ENCODE assay signal across 15 cellular contexts in the genomic region with DNA sequence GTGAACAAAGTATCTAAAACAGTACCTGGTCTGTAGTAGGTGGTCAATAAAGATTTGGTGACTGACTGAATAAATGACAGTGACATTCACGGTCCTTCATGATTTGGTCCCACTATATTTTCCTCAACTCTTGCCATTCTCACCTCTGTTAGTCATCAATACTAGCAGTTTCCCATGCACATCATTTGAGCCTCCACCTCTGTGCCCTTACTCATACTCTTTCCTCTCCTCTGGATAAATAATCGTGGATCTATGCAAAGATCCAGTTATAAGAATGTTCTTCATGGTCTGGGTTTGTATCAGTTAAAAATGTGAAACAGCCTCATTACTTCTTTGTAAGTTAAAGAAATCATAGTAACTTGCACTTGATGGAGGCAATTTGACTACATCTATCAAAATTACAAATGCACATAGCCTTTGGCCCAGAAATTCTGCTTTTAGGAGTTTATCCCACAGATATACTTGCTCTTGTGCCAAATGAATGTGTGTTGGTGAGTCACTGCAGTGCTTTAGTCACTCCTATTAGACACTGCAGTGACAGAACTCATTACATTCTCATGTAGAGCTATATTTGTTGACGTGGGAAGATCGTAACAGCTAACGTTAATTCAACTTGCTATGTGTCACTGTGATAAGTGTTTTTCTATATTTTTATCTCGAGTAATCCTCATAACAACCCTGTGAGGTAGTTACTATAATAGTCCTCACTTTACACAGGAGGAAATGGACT. TPM values are rescaled to one million over a fixed set of nuclear protein-coding genes. Genes with fewer than 3 reads are reported as not detected.
A peak's percentile ranks its signal among the peaks of the same experiment; 100 is the strongest.
DNase-seq lines count a peak whose midpoint lies in the region; ATAC-seq, FAIRE-seq and TF ChIP-seq lines count a peak whose summit lies in the region.
"Had no signal": no experiment of that assay in that cellular context is flagged by ENCODE, and none has a peak within 500 bp of the region (broad histone marks: within the 10 kb centered on the region; RNA-seq: fewer than 3 reads in every experiment).

No MANE protein-coding gene starts in this region.

- H3K9me3 Mint-ChIP-seq in WTC11 = no peaks in the 10 kb centered on the region

- no peaks in the 10 kb centered on the region; the same call in 1 of the 2 replicates for H3K27me3 Mint-ChIP-seq in WTC11 (ENCODE audit: low read depth)

- ATAC-seq in WTC11 (no peak), HG02571 (IDR thresholded peaks at IDR 0.05; ENCODE audit: unreplicated experiment) (no peak)
- no peak for ATAC-seq in activated CD4-positive, CD25-positive, alpha-beta regulatory T cell treated with anti-CD3 and anti-CD28 coated beads, Interleukin-2, amount 50 U/mL, for 24 hours
- ATAC-seq: lower lobe of right lung had no signal

- POLR2A ChIA-PET in WTC11 (lab: Charles Lee) = no interaction called here

- no peaks in the 10 kb centered on the region for H3K36me3 Mint-ChIP-seq in WTC11

- no peak for TF ChIP-seq POLR2A in H54 (IDR thresholded peaks at IDR 0.05; ENCODE audit: low read depth, low read length)

- H3K4me3 Mint-ChIP-seq in WTC11 = no peak overlapping the region

- H3K4me1 Mint-ChIP-seq in WTC11 = no peaks in the 10 kb centered on the region

- CTCF ChIA-PET in WTC11 (lab: Charles Lee) = no interaction called here

- DNase-seq in A172 (ENCODE audit: low spot score) (peak; percentile 60), H54 (ENCODE audit: insufficient read length, low spot score) (peak; percentile 35), SW480 (ENCODE audit: low spot score) (peak; percentile 5), fibroblast of the aortic adventitia (ENCODE audit: low read depth) (peak; percentile 75), WTC11 (ENCODE audit: low spot score) (no peak), ureter (ENCODE audit: low spot score) (no peak)
- DNase-seq: amniotic stem cell; effector CD8-positive, alpha-beta T cell; hypothalamus; lower lobe of right lung; NCI-H510A treated with DMSO at 0.1 percent for 48 hours; SHP77; upper lobe of left lung had no signal

- no peak overlapping the region for H3K4me3 ChIP-seq in fibroblast of the aortic adventitia (ENCODE audit: low read depth, low read length)
- H3K4me3 ChIP-seq: lower lobe of right lung, upper lobe of left lung had no signal

- peak; percentile 92 for FAIRE-seq in H54 (lab: Jason Lieb, UNC)

- TF ChIP-seq CTCF in fibroblast of the aortic adventitia (IDR thresholded peaks at IDR 0.05; ENCODE audit: insufficient read depth, low read length) (no peak), WTC11 (IDR thresholded peaks at IDR 0.05) (no peak)

- no peak overlapping the region for H3K27ac Mint-ChIP-seq in WTC11

TF ChIP-seq in WTC11, 78 proteins besides CTCF, POLR2A, EP300 and RAD21:
- no peak for TF ChIP-seq NFYB (CRISPR knock-in tag; conservative IDR thresholded peaks at IDR 0.05; ENCODE audit: low read depth)
- TF ChIP-seq, protein P1, sequence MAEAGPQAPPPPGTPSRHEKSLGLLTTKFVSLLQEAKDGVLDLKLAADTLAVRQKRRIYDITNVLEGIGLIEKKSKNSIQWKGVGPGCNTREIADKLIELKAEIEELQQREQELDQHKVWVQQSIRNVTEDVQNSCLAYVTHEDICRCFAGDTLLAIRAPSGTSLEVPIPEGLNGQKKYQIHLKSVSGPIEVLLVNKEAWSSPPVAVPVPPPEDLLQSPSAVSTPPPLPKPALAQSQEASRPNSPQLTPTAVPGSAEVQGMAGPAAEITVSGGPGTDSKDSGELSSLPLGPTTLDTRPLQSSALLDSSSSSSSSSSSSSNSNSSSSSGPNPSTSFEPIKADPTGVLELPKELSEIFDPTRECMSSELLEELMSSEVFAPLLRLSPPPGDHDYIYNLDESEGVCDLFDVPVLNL (CRISPR knock-in tag; IDR thresholded peaks at IDR 0.05; ENCODE audit: borderline replicate concordance, low read depth) = no peak
- TF ChIP-seq, protein P2, sequence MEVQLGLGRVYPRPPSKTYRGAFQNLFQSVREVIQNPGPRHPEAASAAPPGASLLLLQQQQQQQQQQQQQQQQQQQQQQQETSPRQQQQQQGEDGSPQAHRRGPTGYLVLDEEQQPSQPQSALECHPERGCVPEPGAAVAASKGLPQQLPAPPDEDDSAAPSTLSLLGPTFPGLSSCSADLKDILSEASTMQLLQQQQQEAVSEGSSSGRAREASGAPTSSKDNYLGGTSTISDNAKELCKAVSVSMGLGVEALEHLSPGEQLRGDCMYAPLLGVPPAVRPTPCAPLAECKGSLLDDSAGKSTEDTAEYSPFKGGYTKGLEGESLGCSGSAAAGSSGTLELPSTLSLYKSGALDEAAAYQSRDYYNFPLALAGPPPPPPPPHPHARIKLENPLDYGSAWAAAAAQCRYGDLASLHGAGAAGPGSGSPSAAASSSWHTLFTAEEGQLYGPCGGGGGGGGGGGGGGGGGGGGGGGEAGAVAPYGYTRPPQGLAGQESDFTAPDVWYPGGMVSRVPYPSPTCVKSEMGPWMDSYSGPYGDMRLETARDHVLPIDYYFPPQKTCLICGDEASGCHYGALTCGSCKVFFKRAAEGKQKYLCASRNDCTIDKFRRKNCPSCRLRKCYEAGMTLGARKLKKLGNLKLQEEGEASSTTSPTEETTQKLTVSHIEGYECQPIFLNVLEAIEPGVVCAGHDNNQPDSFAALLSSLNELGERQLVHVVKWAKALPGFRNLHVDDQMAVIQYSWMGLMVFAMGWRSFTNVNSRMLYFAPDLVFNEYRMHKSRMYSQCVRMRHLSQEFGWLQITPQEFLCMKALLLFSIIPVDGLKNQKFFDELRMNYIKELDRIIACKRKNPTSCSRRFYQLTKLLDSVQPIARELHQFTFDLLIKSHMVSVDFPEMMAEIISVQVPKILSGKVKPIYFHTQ (CRISPR knock-in tag; IDR thresholded peaks at IDR 0.05) = no peak
- TF ChIP-seq KAT7 (CRISPR knock-in tag; IDR thresholded peaks at IDR 0.05; ENCODE audit: borderline replicate concordance) = no peak
- TF ChIP-seq, protein P3, sequence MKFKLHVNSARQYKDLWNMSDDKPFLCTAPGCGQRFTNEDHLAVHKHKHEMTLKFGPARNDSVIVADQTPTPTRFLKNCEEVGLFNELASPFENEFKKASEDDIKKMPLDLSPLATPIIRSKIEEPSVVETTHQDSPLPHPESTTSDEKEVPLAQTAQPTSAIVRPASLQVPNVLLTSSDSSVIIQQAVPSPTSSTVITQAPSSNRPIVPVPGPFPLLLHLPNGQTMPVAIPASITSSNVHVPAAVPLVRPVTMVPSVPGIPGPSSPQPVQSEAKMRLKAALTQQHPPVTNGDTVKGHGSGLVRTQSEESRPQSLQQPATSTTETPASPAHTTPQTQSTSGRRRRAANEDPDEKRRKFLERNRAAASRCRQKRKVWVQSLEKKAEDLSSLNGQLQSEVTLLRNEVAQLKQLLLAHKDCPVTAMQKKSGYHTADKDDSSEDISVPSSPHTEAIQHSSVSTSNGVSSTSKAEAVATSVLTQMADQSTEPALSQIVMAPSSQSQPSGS (CRISPR knock-in tag; IDR thresholded peaks at IDR 0.05; ENCODE audit: borderline replicate concordance, low read depth) = no peak
- no peak for TF ChIP-seq IRF2 (CRISPR knock-in tag; IDR thresholded peaks at IDR 0.05; ENCODE audit: borderline replicate concordance, low read depth)
- no peak for TF ChIP-seq GTF2I (CRISPR knock-in tag; conservative IDR thresholded peaks at IDR 0.05)
- TF ChIP-seq, protein P4, sequence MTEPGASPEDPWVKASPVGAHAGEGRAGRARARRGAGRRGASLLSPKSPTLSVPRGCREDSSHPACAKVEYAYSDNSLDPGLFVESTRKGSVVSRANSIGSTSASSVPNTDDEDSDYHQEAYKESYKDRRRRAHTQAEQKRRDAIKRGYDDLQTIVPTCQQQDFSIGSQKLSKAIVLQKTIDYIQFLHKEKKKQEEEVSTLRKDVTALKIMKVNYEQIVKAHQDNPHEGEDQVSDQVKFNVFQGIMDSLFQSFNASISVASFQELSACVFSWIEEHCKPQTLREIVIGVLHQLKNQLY (CRISPR knock-in tag; IDR thresholded peaks at IDR 0.05) = no peak
- TF ChIP-seq, protein P5, sequence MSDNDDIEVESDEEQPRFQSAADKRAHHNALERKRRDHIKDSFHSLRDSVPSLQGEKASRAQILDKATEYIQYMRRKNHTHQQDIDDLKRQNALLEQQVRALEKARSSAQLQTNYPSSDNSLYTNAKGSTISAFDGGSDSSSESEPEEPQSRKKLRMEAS (CRISPR knock-in tag; IDR thresholded peaks at IDR 0.05) = no peak

RNA-seq across cellular contexts. Expression of a gene that starts 46.1 kb away (rescaled TPM):
- total RNA-seq in A172 (2014; rRNA removed; shearing (Covaris generic)) = 34.5 and 39.5 TPM in 2 replicates
- total RNA-seq in fibroblast of the aortic adventitia (ENCODE audit: low replicate concordance) = 17.3 and 35.2 TPM in 2 replicates
- 20.6 to 23.6 TPM (median 20.7 TPM) in 3 replicates for total RNA-seq in WTC11 (2021)
- total RNA-seq in ureter = 15.5 TPM

Comparison
In these comparisons a context has a peak if more than half of its experiments do, and no peak if none do; other contexts are left out.
1. DNase-seq: peak in A172 (single experiment), H54 (single experiment), SW480 (single experiment) and fibroblast of the aortic adventitia (single experiment); none in WTC11 (single experiment) and ureter (single experiment).